ENCODE assay signal across 11 cellular contexts in the genomic region with DNA sequence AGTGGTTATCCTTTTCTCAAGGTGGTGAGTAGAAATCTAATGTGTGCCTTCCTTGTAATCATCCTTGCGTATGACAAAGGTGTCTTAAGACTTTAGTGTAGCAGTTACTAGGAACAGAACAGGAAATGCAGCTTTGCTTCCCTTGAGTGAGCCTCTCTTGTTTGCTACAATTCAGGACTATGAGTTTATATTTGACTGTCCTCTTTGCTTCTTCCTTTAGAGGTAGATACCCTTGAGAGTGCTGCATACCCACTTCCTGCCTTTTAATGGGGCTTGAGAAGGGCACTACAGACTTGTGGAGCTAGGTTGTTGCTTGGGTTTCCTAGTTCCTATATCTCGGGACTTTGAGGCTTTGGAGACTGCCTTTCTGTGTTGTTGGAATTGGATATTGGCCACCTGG. TPM values are rescaled to one million over a fixed set of nuclear protein-coding genes. Genes with fewer than 3 reads are reported as not detected.
A peak's percentile ranks its signal among the peaks of the same experiment; 100 is the strongest.
DNase-seq lines count a peak whose midpoint lies in the region; ATAC-seq and TF ChIP-seq lines count a peak whose summit lies in the region.
"Had no signal": no experiment of that assay in that cellular context is flagged by ENCODE, and none has a peak within 500 bp of the region (broad histone marks: within the 10 kb centered on the region; RNA-seq: fewer than 3 reads in every experiment).

No MANE protein-coding gene starts in this region.

- TF ChIP-seq POLR2A in Peyer's patch (IDR thresholded peaks at IDR 0.05), result no peak

- peaks cover 0 to 7% (median 0%) of the 10 kb centered on the region in 4 donors for H3K4me1 ChIP-seq in Peyer's patch

- no peak for TF ChIP-seq CTCF in Peyer's patch (IDR thresholded peaks at IDR 0.05)

- no peak overlapping the region for H3K4me3 ChIP-seq in Peyer's patch
- H3K4me3 ChIP-seq: lung had no signal

- no peaks in the 10 kb centered on the region for H3K27me3 ChIP-seq in Peyer's patch

- POLR2A ChIA-PET in activated CD8-positive, alpha-beta T cell treated with anti-CD3 and anti-CD28 coated beads, Interleukin-2, amount 10 ng/mL, durations not matched to agents 7 days and 5 days (lab: Charles Lee), result interaction anchor here (0.8 kb wide), 1 partner anchor 75 kb away, joined by 3 read pairs; a partner anchor contains a TSS

- no peaks in the 10 kb centered on the region for H3K9me3 ChIP-seq in Peyer's patch

- H3K4me3 Mint-ChIP-seq in activated naive CD4-positive, alpha-beta T cell treated with anti-CD3 and anti-CD28 coated beads for 36 hours, result no peak overlapping the region
- H3K4me3 Mint-ChIP-seq in activated CD8-positive, alpha-beta T cell treated with anti-CD3 and anti-CD28 coated beads, Interleukin-2, amount 10 ng/mL, durations not matched to agents 7 days and 5 days, result no peak overlapping the region
- no peak overlapping the region for H3K4me3 Mint-ChIP-seq in stimulated activated naive CD8-positive, alpha-beta T cell treated with anti-CD3 and anti-CD28 coated beads, Interleukin-15, Interleukin-2, amounts not matched to agents 100 ng/mL and 50 ng/mL, for 24 hours

- H3K4me1 Mint-ChIP-seq in activated naive CD4-positive, alpha-beta T cell treated with anti-CD3 and anti-CD28 coated beads for 36 hours (ENCODE audit: low read depth), result peaks cover 16% of the 10 kb centered on the region
- peaks cover 23% of the 10 kb centered on the region for H3K4me1 Mint-ChIP-seq in activated CD8-positive, alpha-beta T cell treated with anti-CD3 and anti-CD28 coated beads, Interleukin-2, amount 10 ng/mL, durations not matched to agents 7 days and 5 days (ENCODE audit: low read depth)
- peaks cover 17% of the 10 kb centered on the region for H3K4me1 Mint-ChIP-seq in stimulated activated naive CD8-positive, alpha-beta T cell treated with anti-CD3 and anti-CD28 coated beads, Interleukin-15, Interleukin-2, amounts not matched to agents 100 ng/mL and 50 ng/mL, for 24 hours (ENCODE audit: low read depth)

- DNase-seq in activated naive CD4-positive, alpha-beta T cell treated with anti-CD3 and anti-CD28 coated beads for 36 hours, result peak; percentile 11
- DNase-seq in activated naive CD4-positive, alpha-beta T cell treated with anti-CD3 and anti-CD28 coated beads, Interleukin-2, amount 50 U/mL, for 16 hours, result no peak
- DNase-seq in activated CD8-positive, alpha-beta T cell treated with anti-CD3 and anti-CD28 coated beads, Interleukin-2, amount 10 ng/mL, durations not matched to agents 7 days and 5 days, result peak; percentile 33
- DNase-seq in SW 1271 (lab: John Stamatoyannopoulos, UW) (no peak), Peyer's patch (no peak), left colon (no peak)
- DNase-seq: ACHN had no signal

- no peaks in the 10 kb centered on the region for H3K9me3 Mint-ChIP-seq in activated naive CD4-positive, alpha-beta T cell treated with anti-CD3 and anti-CD28 coated beads for 36 hours
- H3K9me3 Mint-ChIP-seq in activated CD8-positive, alpha-beta T cell treated with anti-CD3 and anti-CD28 coated beads, Interleukin-2, amount 10 ng/mL, durations not matched to agents 7 days and 5 days (ENCODE audit: insufficient read depth), result no peaks in the 10 kb centered on the region
- H3K9me3 Mint-ChIP-seq in stimulated activated naive CD8-positive, alpha-beta T cell treated with anti-CD3 and anti-CD28 coated beads, Interleukin-15, Interleukin-2, amounts not matched to agents 100 ng/mL and 50 ng/mL, for 24 hours, result no peaks in the 10 kb centered on the region

- peak overlapping the region in 1 of 4 donors; percentile 54 for H3K27ac ChIP-seq in Peyer's patch

- CTCF ChIA-PET in activated naive CD4-positive, alpha-beta T cell treated with anti-CD3 and anti-CD28 coated beads for 36 hours (lab: Charles Lee), result interaction anchor here (1.1 to 1.5 kb wide), 2 partner anchors 10 to 479 kb away, joined by 3 to 4 read pairs; a partner anchor contains a TSS
- CTCF ChIA-PET in activated CD8-positive, alpha-beta T cell treated with anti-CD3 and anti-CD28 coated beads, Interleukin-2, amount 10 ng/mL, durations not matched to agents 7 days and 5 days (lab: Charles Lee), result interaction anchor here (1.1 to 2.6 kb wide), 9 partner anchors 11 to 167 kb away, joined by 3 to 9 read pairs (median 4); no protein-coding TSS in a partner anchor

- H3K27me3 Mint-ChIP-seq in activated naive CD4-positive, alpha-beta T cell treated with anti-CD3 and anti-CD28 coated beads for 36 hours (ENCODE audit: low read depth), result no peaks in the 10 kb centered on the region
- H3K27me3 Mint-ChIP-seq in activated CD8-positive, alpha-beta T cell treated with anti-CD3 and anti-CD28 coated beads, Interleukin-2, amount 10 ng/mL, durations not matched to agents 7 days and 5 days (ENCODE audit: low read depth), result no peaks in the 10 kb centered on the region
- no peaks in the 10 kb centered on the region for H3K27me3 Mint-ChIP-seq in stimulated activated naive CD8-positive, alpha-beta T cell treated with anti-CD3 and anti-CD28 coated beads, Interleukin-15, Interleukin-2, amounts not matched to agents 100 ng/mL and 50 ng/mL, for 24 hours

- ATAC-seq in HG03066 (IDR thresholded peaks at IDR 0.05; ENCODE audit: low read depth, unreplicated experiment) (peak; percentile 70), left colon (no peak)
- ATAC-seq in activated CD8-positive, alpha-beta T cell treated with anti-CD3 and anti-CD28 coated beads, Interleukin-2, amount 10 ng/mL, durations not matched to agents 7 days and 5 days, result peak; percentile 88

- H3K36me3 Mint-ChIP-seq in activated naive CD4-positive, alpha-beta T cell treated with anti-CD3 and anti-CD28 coated beads for 36 hours (ENCODE audit: low read depth), result peaks cover 16% of the 10 kb centered on the region
- peaks cover 45% of the 10 kb centered on the region for H3K36me3 Mint-ChIP-seq in activated CD8-positive, alpha-beta T cell treated with anti-CD3 and anti-CD28 coated beads, Interleukin-2, amount 10 ng/mL, durations not matched to agents 7 days and 5 days (ENCODE audit: low read depth)
- H3K36me3 Mint-ChIP-seq in stimulated activated naive CD8-positive, alpha-beta T cell treated with anti-CD3 and anti-CD28 coated beads, Interleukin-15, Interleukin-2, amounts not matched to agents 100 ng/mL and 50 ng/mL, for 24 hours (ENCODE audit: low read depth), result peaks cover 69% of the 10 kb centered on the region

- peaks cover 0 to 8% (median 0%) of the 10 kb centered on the region in 3 donors for H3K36me3 ChIP-seq in Peyer's patch

- peak overlapping the region; percentile 30 for H3K27ac Mint-ChIP-seq in activated naive CD4-positive, alpha-beta T cell treated with anti-CD3 and anti-CD28 coated beads for 36 hours
- H3K27ac Mint-ChIP-seq in activated CD8-positive, alpha-beta T cell treated with anti-CD3 and anti-CD28 coated beads, Interleukin-2, amount 10 ng/mL, durations not matched to agents 7 days and 5 days, result peak overlapping the region; percentile 85
- peak overlapping the region; percentile 38 for H3K27ac Mint-ChIP-seq in stimulated activated naive CD8-positive, alpha-beta T cell treated with anti-CD3 and anti-CD28 coated beads, Interleukin-15, Interleukin-2, amounts not matched to agents 100 ng/mL and 50 ng/mL, for 24 hours

- intact Hi-C loops in activated naive CD4-positive, alpha-beta T cell treated with anti-CD3 and anti-CD28 coated beads for 36 hours (cut with micrococcal nuclease), result no loop called here
- intact Hi-C loops in left colon (cut with DNase I, micrococcal nuclease), result no loop called here

RNA-seq across cellular contexts. Expression of a gene that starts 3.8 kb away (rescaled TPM):
- not detected for total RNA-seq in activated naive CD4-positive, alpha-beta T cell treated with anti-CD3 and anti-CD28 coated beads for 36 hours
- not detected for total RNA-seq in activated CD8-positive, alpha-beta T cell treated with anti-CD3 and anti-CD28 coated beads, Interleukin-2, amount 10 ng/mL, durations not matched to agents 7 days and 5 days
- total RNA-seq in Peyer's patch, result 100 to 1,000 TPM in 2 of 4 donors, 10 to 100 TPM in 2; 21.5 to 390 (median 155) TPM
- not detected for total RNA-seq in left colon
- total RNA-seq: fibroblast of villous mesenchyme had no signal

Comparison
In these comparisons a context has a peak if more than half of its experiments do, and no peak if none do; other contexts are left out.
1. DNase-seq: peak in activated naive CD4-positive, alpha-beta T cell treated with anti-CD3 and anti-CD28 coated beads for 36 hours (single experiment) and activated CD8-positive, alpha-beta T cell treated with anti-CD3 and anti-CD28 coated beads, Interleukin-2, amount 10 ng/mL, durations not matched to agents 7 days and 5 days (single experiment); none in activated naive CD4-positive, alpha-beta T cell treated with anti-CD3 and anti-CD28 coated beads, Interleukin-2, amount 50 U/mL, for 16 hours (single experiment), SW 1271 (0 of 2), Peyer's patch (0 of 3) and left colon (0 of 2).
2. H3K27ac Mint-ChIP-seq: peak in every context shown above with its lines; median percentile 85 in activated CD8-positive, alpha-beta T cell treated with anti-CD3 and anti-CD28 coated beads, Interleukin-2, amount 10 ng/mL, durations not matched to agents 7 days and 5 days; 38 in stimulated activated naive CD8-positive, alpha-beta T cell treated with anti-CD3 and anti-CD28 coated beads, Interleukin-15, Interleukin-2, amounts not matched to agents 100 ng/mL and 50 ng/mL, for 24 hours; 30 in activated naive CD4-positive, alpha-beta T cell treated with anti-CD3 and anti-CD28 coated beads for 36 hours.
3. RNA of a gene that starts 3.8 kb away (total RNA-seq): 21.5 to 390 TPM in Peyer's patch; not detected in activated naive CD4-positive, alpha-beta T cell treated with anti-CD3 and anti-CD28 coated beads for 36 hours, not detected in activated CD8-positive, alpha-beta T cell treated with anti-CD3 and anti-CD28 coated beads, Interleukin-2, amount 10 ng/mL, durations not matched to agents 7 days and 5 days and not detected in left colon; every median in the first group is over 10 times any median in the second.